In genomic region chr1:3126756-3127718, GRCh38 we compare ENCODE assay signal across 14 cellular contexts. TPM values are rescaled to one million over a fixed set of nuclear protein-coding genes. Genes with fewer than 3 reads are reported as not detected.
DNase-seq lines count a peak whose midpoint lies in the region; TF ChIP-seq lines count a peak whose summit lies in the region.
"Had no signal": no experiment of that assay in that cellular context is flagged by ENCODE, and none has a peak within 500 bp of the region (broad histone marks: within the 10 kb centered on the region; RNA-seq: fewer than 3 reads in every experiment).

No MANE protein-coding gene starts in this region.

- H3K36me3 ChIP-seq in esophagus squamous epithelium (no peaks in the 10 kb centered on the region), subcutaneous abdominal adipose tissue (ENCODE audit: control insufficient read depth in 5 of 5, insufficient read depth in 5 of 5, low read length in 5 of 5) (no peaks in the 10 kb centered on the region), breast epithelium (no peaks in the 10 kb centered on the region)

- peaks cover 5% of the 10 kb centered on the region for H3K27me3 Mint-ChIP-seq in mesothelial cell of epicardium (ENCODE audit: low read depth)
- H3K27me3 Mint-ChIP-seq: naive thymus-derived CD8-positive, alpha-beta T cell had no signal

- H3K27me3 ChIP-seq in esophagus squamous epithelium (peaks cover 0 to 38% (median 0%) of the 10 kb centered on the region in 4 donors), subcutaneous abdominal adipose tissue (ENCODE audit: control insufficient read depth in 5 of 5, insufficient read depth in 4 of 5, low read length in 5 of 5) (peaks cover 0 to 5% (median 2%) of the 10 kb centered on the region in 5 donors), breast epithelium (no peaks in the 10 kb centered on the region)

- DNase-seq in esophagus squamous epithelium (lab: John Stamatoyannopoulos, UW) = no peak
- DNase-seq in mesothelial cell of epicardium (ENCODE audit: low spot score in 2 of 2, unreplicated experiment in 2 of 2) = no peak
- no peak for DNase-seq in SW480 (ENCODE audit: low spot score)
- DNase-seq in breast epithelium (ENCODE audit: low spot score in 2 of 2) = no peak
- no peak for DNase-seq in activated CD4-positive, alpha-beta T cell treated with anti-CD3 and anti-CD28 coated beads for 48 hours
- no peak for DNase-seq in ureter (ENCODE audit: low spot score)
- DNase-seq: activated CD8-positive, alpha-beta memory T cell treated with anti-CD3 and anti-CD28 coated beads for 24 hours; AML-193; naive thymus-derived CD8-positive, alpha-beta T cell; NCI-H1436; NCI-H774 had no signal

- H3K4me1 ChIP-seq in esophagus squamous epithelium = peaks cover 0 to 17% (median 6%) of the 10 kb centered on the region in 3 donors
- H3K4me1 ChIP-seq in subcutaneous abdominal adipose tissue (ENCODE audit: control insufficient read depth in 5 of 5, insufficient read depth in 5 of 5, low read length in 5 of 5) = peaks cover 6 to 44% (median 39%) of the 10 kb centered on the region in 5 donors
- H3K4me1 ChIP-seq in breast epithelium = no peaks in the 10 kb centered on the region

- peak overlapping the region; percentile 50 for H3K27ac Mint-ChIP-seq in mesothelial cell of epicardium
- H3K27ac Mint-ChIP-seq: IgD-negative memory B cell; naive thymus-derived CD8-positive, alpha-beta T cell had no signal

- WGBS in esophagus squamous epithelium, 2 donors = 59 to 71% methylated on average over 13 to 21 of the region's 29 CpGs

- H3K4me3 Mint-ChIP-seq in mesothelial cell of epicardium = no peak overlapping the region
- H3K4me3 Mint-ChIP-seq: IgD-negative memory B cell; naive thymus-derived CD8-positive, alpha-beta T cell had no signal

- TF ChIP-seq CTCF in VCaP (conservative IDR thresholded peaks at IDR 0.05) (no peak), esophagus squamous epithelium (IDR thresholded peaks at IDR 0.05) (no peak), mesothelial cell of epicardium (IDR thresholded peaks at IDR 0.05; ENCODE audit: unreplicated experiment) (no peak), breast epithelium (IDR thresholded peaks at IDR 0.05) (no peak)

- H3K9me3 Mint-ChIP-seq in mesothelial cell of epicardium = no peaks in the 10 kb centered on the region
- H3K9me3 Mint-ChIP-seq: IgD-negative memory B cell; naive thymus-derived CD8-positive, alpha-beta T cell had no signal

- H3K4me3 ChIP-seq in esophagus squamous epithelium (peak overlapping the region in 1 of 4 donors; percentile 3), subcutaneous abdominal adipose tissue (ENCODE audit: low read depth in 1 of 5, low read length in 5 of 5) (peak overlapping the region in 4 of 5 donors; percentile 11 to 59 (median 22)), breast epithelium (no peak overlapping the region)

- TF ChIP-seq POLR2A in esophagus squamous epithelium (IDR thresholded peaks at IDR 0.05) = no peak
- TF ChIP-seq POLR2A in breast epithelium (IDR thresholded peaks at IDR 0.05) = no peak

- no peaks in the 10 kb centered on the region for H3K9me3 ChIP-seq in esophagus squamous epithelium
- no peaks in the 10 kb centered on the region for H3K9me3 ChIP-seq in subcutaneous abdominal adipose tissue (ENCODE audit: control insufficient read depth in 5 of 5, low read length in 5 of 5)
- H3K9me3 ChIP-seq in breast epithelium = no peaks in the 10 kb centered on the region

- peaks cover 15% of the 10 kb centered on the region for H3K4me1 Mint-ChIP-seq in mesothelial cell of epicardium
- H3K4me1 Mint-ChIP-seq: IgD-negative memory B cell had no signal

- H3K9ac ChIP-seq in subcutaneous abdominal adipose tissue (ENCODE audit: low read length in 5 of 5) = peak overlapping the region in 1 of 5 donors; percentile 52

- H3K27ac ChIP-seq in VCaP (peak overlapping the region; percentile 78), esophagus squamous epithelium (peak overlapping the region in 3 of 4 donors; percentile 9 to 52 (median 28)), subcutaneous abdominal adipose tissue (ENCODE audit: low read depth, low read length) (no peak overlapping the region), breast epithelium (no peak overlapping the region)

- no peaks in the 10 kb centered on the region for H3K36me3 Mint-ChIP-seq in mesothelial cell of epicardium
- H3K36me3 Mint-ChIP-seq: IgD-negative memory B cell; naive thymus-derived CD8-positive, alpha-beta T cell had no signal

- intact Hi-C loops in esophagus squamous epithelium (cut with DNase I) = no loop called here
- intact Hi-C loops in breast epithelium (cut with DNase I; ENCODE audit: low total_unique reads) = no loop called here

RNA-seq across cellular contexts. Expression of gene PRDM16, which starts 58.0 kb away (rescaled TPM):
- total RNA-seq in esophagus squamous epithelium (under 1 TPM; 0.08 to 0.19 (median 0.12) TPM), mesothelial cell of epicardium (1.2 to 2.1 TPM (median 1.4 TPM) in 3 replicates), breast epithelium (1 to 10 TPM in 2 of 3 donors, under 1 TPM in 1; 0.48 to 3.8 (median 3.6) TPM), ureter (15.9 TPM)
- total RNA-seq: naive thymus-derived CD8-positive, alpha-beta T cell had no signal

Comparison
In these comparisons a context has a peak if more than half of its experiments do, and no peak if none do; other contexts are left out.
1. H3K27ac ChIP-seq: peak in VCaP (single experiment) and esophagus squamous epithelium (3 of 4); none in subcutaneous abdominal adipose tissue (single experiment) and breast epithelium (0 of 2).
2. H3K4me3 ChIP-seq: peak in subcutaneous abdominal adipose tissue (4 of 5); none in breast epithelium (0 of 3).